15 cellular contexts compared by ENCODE assay signal in the genomic region with DNA sequence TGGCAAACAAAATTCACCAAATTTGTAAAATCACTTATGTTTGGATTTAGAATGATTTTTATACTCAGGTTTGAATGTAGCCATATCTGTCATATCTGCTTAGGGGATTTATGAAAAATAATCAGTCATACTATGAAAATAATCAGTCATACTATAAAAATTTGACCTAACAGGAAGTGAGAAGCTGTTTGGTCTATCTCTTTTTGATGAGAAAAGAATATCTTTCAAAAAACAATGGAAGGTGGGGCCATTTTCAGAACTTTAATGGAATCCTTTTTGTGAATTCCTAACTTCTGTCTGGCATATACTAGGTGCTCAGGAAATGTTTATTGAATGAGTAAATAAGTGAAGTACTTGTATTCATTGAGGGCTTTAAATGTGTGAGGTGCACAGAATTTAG.
"Had no signal": no experiment of that assay in that cellular context is flagged by ENCODE, and none has a peak within 500 bp of the region (broad histone marks: within the 10 kb centered on the region; RNA-seq: fewer than 3 reads in every experiment).

No MANE protein-coding gene starts in this region.

- H3K4me3 ChIP-seq: cardiac muscle cell, right atrium auricular region, skin epidermis, tibial nerve had no signal

- H3K27me3 ChIP-seq: cardiac muscle cell, right atrium auricular region, tibial nerve had no signal

- H3K9me3 ChIP-seq: right atrium auricular region had no signal

- H3K36me3 ChIP-seq: cardiac muscle cell had no signal

- H3K27ac ChIP-seq: cardiac muscle cell, tibial nerve had no signal

- DNase-seq: activated B cell treated with CpG ODN at 0.5 μM for 24 hours; activated CD4-positive, alpha-beta T cell treated with anti-CD3 and anti-CD28 coated beads, Interleukin-2, amount 10 ng/mL, durations not matched to agents 24 days and 14 days; activated CD8-positive, alpha-beta memory T cell treated with anti-CD3 and anti-CD28 coated beads, Interleukin-2, amount 50 U/mL, for 48 hours; activated naive CD4-positive, alpha-beta T cell; anterior cingulate cortex; left colon; stimulated activated CD4-positive, alpha-beta T cell treated with anti-CD3 and anti-CD28 coated beads, Interleukin-15, amount 100 ng/mL, for 24 hours; stimulated activated CD4-positive, alpha-beta T cell treated with anti-CD3 and anti-CD28 coated beads, Interleukin-4, amount 100 ng/mL, for 24 hours; stimulated activated naive CD4-positive, alpha-beta T cell treated with Interleukin-2 at 50 U/mL for 16 hours; substantia nigra; SW 1271 had no signal
